ENCODE assay signal across 9 cellular contexts in the genomic region with DNA sequence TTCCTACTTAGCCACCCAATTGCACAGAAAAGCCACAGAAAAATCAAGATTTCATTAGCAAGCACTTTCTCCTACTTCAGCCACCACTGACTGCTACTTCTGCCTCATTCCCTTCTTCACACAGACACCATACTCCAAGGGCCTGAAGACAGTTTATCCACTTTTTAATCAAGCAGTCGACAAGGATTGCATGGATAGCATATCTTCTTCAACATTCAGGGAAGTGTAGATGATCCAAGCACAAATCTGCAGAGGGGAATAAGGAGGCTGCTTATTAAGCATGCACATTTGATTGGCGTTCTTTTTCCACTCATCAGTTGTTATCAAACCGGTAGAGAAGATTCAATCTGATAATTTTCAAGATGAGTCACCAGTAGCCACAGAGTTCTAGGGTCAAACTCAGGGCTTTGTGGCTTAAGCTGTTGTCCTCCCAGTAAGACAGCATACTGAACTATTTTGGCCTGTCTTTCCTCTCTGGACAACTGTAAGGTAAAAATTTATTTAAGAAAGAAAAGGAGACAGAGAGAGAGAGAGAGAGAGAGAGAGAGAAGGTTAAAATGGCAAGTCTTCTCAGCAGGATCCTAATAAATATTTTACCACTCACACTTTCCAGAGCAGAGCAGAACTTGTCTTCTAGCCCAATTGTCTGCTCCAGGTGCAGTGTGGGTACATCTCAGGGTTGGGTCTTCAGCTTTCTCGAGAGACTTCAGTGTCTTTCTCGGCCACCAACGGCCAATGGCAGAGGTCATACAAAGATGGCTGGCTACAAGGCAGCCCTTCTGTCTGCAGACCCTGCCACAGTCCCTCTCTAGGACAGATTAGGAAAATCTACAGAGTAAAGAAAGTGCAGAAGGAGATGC.
DNase-seq lines count a peak whose midpoint lies in the region; ATAC-seq lines count a peak whose summit lies in the region.
"Had no signal": no experiment of that assay in that cellular context is flagged by ENCODE, and none has a peak within 500 bp of the region (broad histone marks: within the 10 kb centered on the region; RNA-seq: fewer than 3 reads in every experiment).

No MANE protein-coding gene starts in this region.

- H3K27ac Mint-ChIP-seq in T-helper 17 cell: peak overlapping the region; percentile 77
- peak overlapping the region in 1 of 9 donors; percentile 78 for H3K27ac Mint-ChIP-seq in naive thymus-derived CD4-positive, alpha-beta T cell

- intact Hi-C loops in naive thymus-derived CD4-positive, alpha-beta T cell (cut with micrococcal nuclease): loop anchor here in 1 of 2 donors (1.0 kb wide), 2 partner anchors 9 to 10 kb away; no protein-coding TSS in a partner anchor

- no peaks in the 10 kb centered on the region for H3K27me3 Mint-ChIP-seq in activated T-cell treated with anti-CD3 and anti-CD28 coated beads, Interleukin-2, amount 50 U/mL, for 4 hours (ENCODE audit: low read depth)
- H3K27me3 Mint-ChIP-seq in T-helper 17 cell: no peaks in the 10 kb centered on the region
- no peaks in the 10 kb centered on the region for H3K27me3 Mint-ChIP-seq in naive thymus-derived CD4-positive, alpha-beta T cell

- no peaks in the 10 kb centered on the region for H3K36me3 ChIP-seq in naive thymus-derived CD4-positive, alpha-beta T cell (ENCODE audit: control insufficient read depth in 2 of 3, insufficient read depth in 3 of 3, low read length in 3 of 3)
- no peaks in the 10 kb centered on the region for H3K36me3 ChIP-seq in MG63
- H3K36me3 ChIP-seq: pancreas had no signal

- H3K9me3 ChIP-seq in T-helper 17 cell (ENCODE audit: control insufficient read depth, low read length, poor library complexity, severe bottlenecking) (no peaks in the 10 kb centered on the region), MG63 (no peaks in the 10 kb centered on the region)
- no peaks in the 10 kb centered on the region for H3K9me3 ChIP-seq in naive thymus-derived CD4-positive, alpha-beta T cell (ENCODE audit: control insufficient read depth in 2 of 3, low read length in 3 of 3)
- H3K9me3 ChIP-seq: pancreas had no signal

- no peak overlapping the region for H3K27ac ChIP-seq in naive thymus-derived CD4-positive, alpha-beta T cell (ENCODE audit: low read depth, low read length)

- ATAC-seq in activated T-cell treated with anti-CD3 and anti-CD28 coated beads, Interleukin-2, amount 50 U/mL, for 4 hours: peak; percentile 75 to 76
- peak; percentile 94 for ATAC-seq in HG02938 (IDR thresholded peaks at IDR 0.05; ENCODE audit: unreplicated experiment)
- ATAC-seq in T-helper 17 cell: peak; percentile 33
- ATAC-seq in naive thymus-derived CD4-positive, alpha-beta T cell: peak; percentile 51

- peaks cover 32% of the 10 kb centered on the region for H3K4me1 Mint-ChIP-seq in activated T-cell treated with anti-CD3 and anti-CD28 coated beads, Interleukin-2, amount 50 U/mL, for 4 hours (ENCODE audit: low read depth)
- H3K4me1 Mint-ChIP-seq in T-helper 17 cell: peaks cover 21% of the 10 kb centered on the region
- H3K4me1 Mint-ChIP-seq in naive thymus-derived CD4-positive, alpha-beta T cell: peaks cover 0 to 69% (median 5%) of the 10 kb centered on the region in 7 donors

- DNase-seq in activated T-cell treated with anti-CD3 and anti-CD28 coated beads, Interleukin-2, amount 50 U/mL, for 4 hours: no peak
- no peak for DNase-seq in activated T-cell treated with anti-CD3 and anti-CD28 coated beads, Interleukin-2, amount 50 U/mL, for 48 hours
- no peak for DNase-seq in T-helper 17 cell
- DNase-seq in naive thymus-derived CD4-positive, alpha-beta T cell: no peak
- no peak for DNase-seq in MG63
- no peak for DNase-seq in stimulated activated CD4-positive, alpha-beta T cell treated with anti-CD3 and anti-CD28 coated beads, Interleukin-12 subunit alpha, Interleukin-12 subunit beta, amount 100 ng/mL, for 4 hours
- DNase-seq in cerebellar cortex (ENCODE audit: low spot score): no peak

- H3K4me3 ChIP-seq in naive thymus-derived CD4-positive, alpha-beta T cell (ENCODE audit: low read length): no peak overlapping the region
- H3K4me3 ChIP-seq in MG63: no peak overlapping the region
- H3K4me3 ChIP-seq: pancreas had no signal

- CTCF ChIA-PET in naive thymus-derived CD4-positive, alpha-beta T cell (lab: Charles Lee): no interaction called here

- H3K27me3 ChIP-seq in naive thymus-derived CD4-positive, alpha-beta T cell (ENCODE audit: control insufficient read depth in 2 of 2, insufficient read depth in 2 of 2, low read length in 2 of 2): no peaks in the 10 kb centered on the region
- H3K27me3 ChIP-seq in MG63: no peaks in the 10 kb centered on the region
- H3K27me3 ChIP-seq: pancreas had no signal

- H3K4me3 Mint-ChIP-seq in activated T-cell treated with anti-CD3 and anti-CD28 coated beads, Interleukin-2, amount 50 U/mL, for 4 hours: no peak overlapping the region
- H3K4me3 Mint-ChIP-seq in T-helper 17 cell: peak overlapping the region; percentile 19
- peak overlapping the region in 1 of 10 donors; percentile 54 for H3K4me3 Mint-ChIP-seq in naive thymus-derived CD4-positive, alpha-beta T cell

- H3K36me3 Mint-ChIP-seq in activated T-cell treated with anti-CD3 and anti-CD28 coated beads, Interleukin-2, amount 50 U/mL, for 4 hours (ENCODE audit: insufficient read depth): no peaks in the 10 kb centered on the region
- no peaks in the 10 kb centered on the region for H3K36me3 Mint-ChIP-seq in T-helper 17 cell (ENCODE audit: low read depth)
- H3K36me3 Mint-ChIP-seq in naive thymus-derived CD4-positive, alpha-beta T cell: peaks cover 0 to 14% (median 0%) of the 10 kb centered on the region in 5 donors

- no peaks in the 10 kb centered on the region for H3K4me1 ChIP-seq in naive thymus-derived CD4-positive, alpha-beta T cell (ENCODE audit: control insufficient read depth in 2 of 2, insufficient read depth in 2 of 2, low read length in 2 of 2)

- no peaks in the 10 kb centered on the region for H3K9me3 Mint-ChIP-seq in activated T-cell treated with anti-CD3 and anti-CD28 coated beads, Interleukin-2, amount 50 U/mL, for 4 hours
- peaks cover 0 to 5% (median 0%) of the 10 kb centered on the region in 11 donors for H3K9me3 Mint-ChIP-seq in naive thymus-derived CD4-positive, alpha-beta T cell

- POLR2A ChIA-PET in naive thymus-derived CD4-positive, alpha-beta T cell (lab: Charles Lee): interaction anchor here (0.7 kb wide), 1 partner anchor 9 kb away, joined by 4 read pairs; no protein-coding TSS in a partner anchor

Comparison
In these comparisons a context has a peak if more than half of its experiments do, and no peak if none do; other contexts are left out.
1. ATAC-seq: peak in every context shown above with its lines; median percentile 94 in HG02938; 76 in activated T-cell treated with anti-CD3 and anti-CD28 coated beads, Interleukin-2, amount 50 U/mL, for 4 hours; 51 in naive thymus-derived CD4-positive, alpha-beta T cell; 33 in T-helper 17 cell.